In the genomic region with DNA sequence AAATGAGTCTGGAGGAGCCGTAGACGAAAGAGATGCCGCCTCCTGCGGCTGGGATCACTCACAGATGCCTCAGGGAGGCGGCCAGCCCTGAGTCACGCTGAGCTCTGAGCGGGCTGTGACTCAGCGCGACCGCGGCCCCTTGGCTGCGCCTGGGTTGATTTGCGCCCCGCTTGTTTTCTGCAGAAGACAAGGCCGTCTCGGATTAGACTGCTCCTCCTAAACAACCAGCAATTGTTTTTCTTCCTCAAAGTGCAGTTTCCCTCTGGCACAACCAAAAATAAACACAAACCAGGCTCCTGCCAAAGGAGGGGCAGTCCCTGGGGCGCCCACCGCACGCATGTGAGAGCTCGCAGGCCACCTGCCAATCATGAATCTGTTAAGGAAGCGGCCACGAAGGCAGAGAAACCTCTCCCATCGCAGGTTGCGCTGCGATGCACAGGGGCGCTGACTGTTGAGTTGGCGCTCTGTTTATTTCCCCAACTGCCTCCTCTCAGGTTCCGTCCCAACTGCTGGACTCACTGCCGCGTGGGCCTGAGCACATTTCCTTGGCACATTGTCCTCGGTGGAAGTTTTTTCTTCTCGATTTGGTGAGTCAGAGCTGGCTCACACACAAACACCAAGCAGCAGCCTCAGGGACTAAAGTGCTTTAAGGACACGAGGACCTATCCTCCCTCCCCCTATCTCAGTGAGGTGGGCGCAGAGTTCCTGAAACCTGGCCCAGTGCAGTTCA, we compare ENCODE assay signal across 8 cellular contexts.
DNase-seq lines count a peak whose midpoint lies in the region; ATAC-seq and TF ChIP-seq lines count a peak whose summit lies in the region.

No MANE protein-coding gene starts in this region.

- no peaks in the 10 kb centered on the region for H4K20me1 ChIP-seq in GM23248 (ENCODE audit: insufficient read depth)

- H3K9me3 Mint-ChIP-seq in memory B cell, result peaks cover 3% of the 10 kb centered on the region

- in situ Hi-C loops in GM23248 (cut with MboI), result no loop called here

- H3K27ac Mint-ChIP-seq in memory B cell, result no peak overlapping the region

- peak overlapping the region; percentile 91 for H3K9ac ChIP-seq in GM23248

- no peaks in the 10 kb centered on the region for H3K9me2 ChIP-seq in GM23248 (ENCODE audit: insufficient read depth)

- DNase-seq in EH (ENCODE audit: low read depth) (peak; percentile 95), GM23248 (peak; percentile 99), Kasumi-1 (lab: John Stamatoyannopoulos, UW) (peak; percentile 70 to 72), dorsolateral prefrontal cortex (peak; percentile 32 to 84 (median 66)), memory B cell (ENCODE audit: low spot score in 2 of 2) (peak; percentile 11 to 18), COLO668 (lab: John Stamatoyannopoulos, UW; ENCODE audit: unreplicated experiment) (no peak)
- peak; percentile 79 to 84 for DNase-seq in activated CD4-positive, alpha-beta T cell treated with anti-CD3 and anti-CD28 coated beads, Interleukin-2, amount 50 U/mL, for 48 hours
- peak; percentile 52 for DNase-seq in stimulated activated CD8-positive, alpha-beta memory T cell treated with anti-CD3 and anti-CD28 coated beads, Interleukin-15, amount 100 ng/mL, for 24 hours (ENCODE audit: low read depth)

- TF ChIP-seq CTCF in dorsolateral prefrontal cortex (IDR thresholded peaks at IDR 0.05 in 54 of 56, conservative IDR thresholded peaks at IDR 0.05 in 2 of 56; ENCODE audit: low read depth in 1 of 56, partially characterized antibody in 56 of 56), result no peak

- no peaks in the 10 kb centered on the region for H3K36me3 ChIP-seq in GM23248 (ENCODE audit: low read depth)

- peaks cover 23% of the 10 kb centered on the region for H3K4me1 ChIP-seq in GM23248 (ENCODE audit: insufficient read depth)

- H3K4me1 Mint-ChIP-seq in memory B cell, result no peaks in the 10 kb centered on the region

- no peaks in the 10 kb centered on the region for H3K79me2 ChIP-seq in GM23248 (ENCODE audit: insufficient read depth)

- intact Hi-C loops in dorsolateral prefrontal cortex (cut with DNase I), result no loop called here

- H3K36me3 Mint-ChIP-seq in memory B cell, result no peaks in the 10 kb centered on the region

- H3K27me3 Mint-ChIP-seq in memory B cell, result no peaks in the 10 kb centered on the region

- H3F3A ChIP-seq in GM23248 (ENCODE audit: insufficient read depth), result peaks cover 27% of the 10 kb centered on the region

- H3K9me3 ChIP-seq in GM23248 (ENCODE audit: low read depth), result no peaks in the 10 kb centered on the region

- H3K27ac ChIP-seq in GM23248 (peak overlapping the region; percentile 99), dorsolateral prefrontal cortex (peak overlapping the region in 52 of 59 donors; percentile 1 to 89 (median 72))

- H3K4me3 ChIP-seq in GM23248 (peak overlapping the region; percentile 63), dorsolateral prefrontal cortex (peak overlapping the region in 53 of 59 donors; percentile 4 to 55 (median 35))

- peak overlapping the region; percentile 80 for H3K4me3 Mint-ChIP-seq in memory B cell

- ATAC-seq in memory B cell (ENCODE audit: low read depth), result peak; percentile 82

- H3K4me2 ChIP-seq in GM23248 (ENCODE audit: unreplicated experiment), result peak overlapping the region; percentile 86

- WGBS in GM23248 (ENCODE audit: low coverage in 1 of 2, low lambda C conversion rate in 2 of 2, missing lambda C conversion rate in 2 of 2), 2 experiments, result 1% methylated on average over 33 to 34 of the region's 34 CpGs

- H3K27me3 ChIP-seq in GM23248 (replicated peaks; ENCODE audit: insufficient read depth), result no peaks in the 10 kb centered on the region
- no peaks in the 10 kb centered on the region for H3K27me3 ChIP-seq in dorsolateral prefrontal cortex

- peak overlapping the region; percentile 77 for H2AFZ ChIP-seq in GM23248
